Comparison of ENCODE assay signal across 13 cellular contexts in the genomic region with DNA sequence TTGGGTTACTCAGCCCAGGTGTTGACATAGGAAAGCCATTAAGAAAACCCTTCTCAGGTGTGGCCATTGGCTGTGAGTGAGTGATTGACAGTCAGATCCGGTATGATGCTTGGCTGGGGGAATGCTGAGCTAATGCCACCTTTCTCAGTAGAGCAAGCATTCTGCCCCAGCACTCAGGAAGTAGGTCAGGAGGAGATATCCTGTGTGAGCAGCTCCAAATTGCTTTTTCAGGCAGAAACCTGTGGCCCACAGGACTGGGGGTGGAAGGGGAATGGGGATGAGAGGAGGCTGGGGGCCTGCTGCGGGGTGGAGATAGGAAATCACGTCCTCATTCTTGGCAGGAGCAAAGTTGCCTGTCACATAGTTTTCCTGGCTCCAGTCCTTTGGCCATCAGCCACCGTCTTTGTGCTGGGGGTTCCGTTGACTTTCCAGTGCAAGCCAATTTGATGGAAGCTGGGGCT. TPM values are rescaled to one million over a fixed set of nuclear protein-coding genes. Genes with fewer than 3 reads are reported as not detected.
DNase-seq lines count a peak whose midpoint lies in the region; ATAC-seq and TF ChIP-seq lines count a peak whose summit lies in the region.
"Had no signal": no experiment of that assay in that cellular context is flagged by ENCODE, and none has a peak within 500 bp of the region (broad histone marks: within the 10 kb centered on the region; RNA-seq: fewer than 3 reads in every experiment).

No MANE protein-coding gene starts in this region.

- TF ChIP-seq POLR2A in vagina (IDR thresholded peaks at IDR 0.05), result no peak

- no peaks in the 10 kb centered on the region for H3K79me2 ChIP-seq in PC-3 (ENCODE audit: low read length)

- H3K4me2 ChIP-seq in PC-3 (ENCODE audit: low read length), result no peak overlapping the region

- no peaks in the 10 kb centered on the region for H3K27me3 ChIP-seq in PC-3 (ENCODE audit: low read length)
- H3K27me3 ChIP-seq in vagina, result no peaks in the 10 kb centered on the region

- no peaks in the 10 kb centered on the region for H3K9me3 ChIP-seq in PC-3 (ENCODE audit: low read length)
- H3K9me3 ChIP-seq in vagina, result no peaks in the 10 kb centered on the region

- H3K36me3 Mint-ChIP-seq in mesothelial cell of epicardium, result no peaks in the 10 kb centered on the region

- no peak overlapping the region for H3K4me3 Mint-ChIP-seq in mesothelial cell of epicardium
- H3K4me3 Mint-ChIP-seq: CD8-positive, alpha-beta memory T cell had no signal

- TF ChIP-seq CTCF in PC-3 (conservative IDR thresholded peaks at IDR 0.05; ENCODE audit: low read depth, low read length) (no peak), fibroblast of pulmonary artery (IDR thresholded peaks at IDR 0.05; ENCODE audit: low read length, missing control alignments) (no peak), vagina (IDR thresholded peaks at IDR 0.05) (no peak), mesothelial cell of epicardium (IDR thresholded peaks at IDR 0.05; ENCODE audit: unreplicated experiment) (no peak)

- no peak overlapping the region for H3K27ac ChIP-seq in PC-3 (ENCODE audit: low read length)
- H3K27ac ChIP-seq in vagina, result no peak overlapping the region
- H3K27ac ChIP-seq: SK-N-MC had no signal

- no peak overlapping the region for H3K9ac ChIP-seq in PC-3 (ENCODE audit: low read length)

- no TSS peak for BruUV-seq in PC-3 (replicated peaks; lab: Mats Ljungman, UMichigan)

- H3K9me2 ChIP-seq in PC-3 (replicated peaks; ENCODE audit: low read length), result no peaks in the 10 kb centered on the region

- H2AFZ ChIP-seq in PC-3 (ENCODE audit: low read length), result no peak overlapping the region

- no peaks in the 10 kb centered on the region for H3K27me3 Mint-ChIP-seq in mesothelial cell of epicardium (ENCODE audit: low read depth)
- H3K27me3 Mint-ChIP-seq: CD8-positive, alpha-beta memory T cell had no signal

- no peak overlapping the region for H3K27ac Mint-ChIP-seq in mesothelial cell of epicardium

- H3K9me3 Mint-ChIP-seq in mesothelial cell of epicardium, result no peaks in the 10 kb centered on the region
- H3K9me3 Mint-ChIP-seq: CD8-positive, alpha-beta memory T cell had no signal

- CTCF ChIA-PET in PC-3 (lab: Charles Lee), result interaction anchor here (0.7 kb wide), 1 partner anchor 21 kb away, joined by 4 read pairs; no protein-coding TSS in a partner anchor

- POLR2A ChIA-PET in PC-3 (lab: Charles Lee; ENCODE audit: unreplicated experiment), result no interaction called here

- H3K4me1 Mint-ChIP-seq in mesothelial cell of epicardium, result no peaks in the 10 kb centered on the region

- H3K4me1 ChIP-seq in PC-3 (ENCODE audit: insufficient read depth, low read length), result peaks cover 18% of the 10 kb centered on the region
- peaks cover 33% of the 10 kb centered on the region for H3K4me1 ChIP-seq in vagina

- intact Hi-C loops in PC-3 (cut with micrococcal nuclease), result no loop called here
- intact Hi-C loops in vagina (cut with DNase I), result no loop called here

- DNase-seq in DMS53 (lab: John Stamatoyannopoulos, UW), result peak; percentile 59
- peak; percentile 67 for DNase-seq in PC-3
- peak; percentile 59 for DNase-seq in fibroblast of pulmonary artery (ENCODE audit: low read depth)
- peak; percentile 72 for DNase-seq in mesenteric fat pad (ENCODE audit: low spot score)
- no peak for DNase-seq in NCI-H526 (lab: John Stamatoyannopoulos, UW)
- no peak for DNase-seq in vagina (ENCODE audit: extremely low spot score in 2 of 2)
- no peak for DNase-seq in mesothelial cell of epicardium (ENCODE audit: low spot score in 2 of 2, unreplicated experiment in 2 of 2)
- no peak for DNase-seq in T-helper 9 cell
- DNase-seq: CD8-positive, alpha-beta memory T cell; cortex of kidney; HCEC 1CT; NCI-H187 had no signal

- H3K36me3 ChIP-seq in PC-3 (ENCODE audit: low read depth, low read length) (no peaks in the 10 kb centered on the region), vagina (no peaks in the 10 kb centered on the region)

- no peaks in the 10 kb centered on the region for H4K20me1 ChIP-seq in PC-3 (ENCODE audit: low read length)

- H3K4me3 ChIP-seq in PC-3 (ENCODE audit: low read length), result no peak overlapping the region
- H3K4me3 ChIP-seq in fibroblast of pulmonary artery (replicated peaks; ENCODE audit: low read depth, low read length), result no peak overlapping the region
- no peak overlapping the region for H3K4me3 ChIP-seq in vagina
- H3K4me3 ChIP-seq: SK-N-MC had no signal

- peak; percentile 24 for ATAC-seq in PC-3

- H3F3A ChIP-seq in PC-3 (ENCODE audit: low read length, unreplicated experiment), result no peaks in the 10 kb centered on the region

RNA-seq across cellular contexts. Expression of a gene that starts 55.7 kb away (rescaled TPM):
- not detected in 2 replicates for total RNA-seq in PC-3 (2014; rRNA removed)
- 18.5 TPM for total RNA-seq in mesenteric fat pad
- total RNA-seq in vagina, result 23.8 TPM
- total RNA-seq in mesothelial cell of epicardium, result 0.69 to 1.6 TPM (median 1.1 TPM) in 3 replicates

Comparison
In these comparisons a context has a peak if more than half of its experiments do, and no peak if none do; other contexts are left out.
1. DNase-seq: peak in DMS53 (single experiment), PC-3 (single experiment), fibroblast of pulmonary artery (single experiment) and mesenteric fat pad (single experiment); none in NCI-H526 (0 of 2), vagina (0 of 2), mesothelial cell of epicardium (0 of 2) and T-helper 9 cell (single experiment).